In genomic region chr5:154077692-154078091, GRCh38 we compare ENCODE assay signal across 1 cellular context.
TF ChIP-seq lines count a peak whose summit lies in the region.

No MANE protein-coding gene starts in this region.

TF ChIP-seq in HepG2, 621 proteins besides CTCF, POLR2A, EP300 and RAD21 (continued from another document):
- TF ChIP-seq PAXIP1 (CRISPR knock-in tag; conservative IDR thresholded peaks at IDR 0.05) = no peak
- no peak for TF ChIP-seq MEIS2 (CRISPR knock-in tag; IDR thresholded peaks at IDR 0.05)
